12 cellular contexts compared by ENCODE assay signal in genomic region chr20:63946986-63947637, GRCh38. TPM values are rescaled to one million over a fixed set of nuclear protein-coding genes. Genes with fewer than 3 reads are reported as not detected.
DNase-seq lines count a peak whose midpoint lies in the region; ATAC-seq and TF ChIP-seq lines count a peak whose summit lies in the region.
"Had no signal": no experiment of that assay in that cellular context is flagged by ENCODE, and none has a peak within 500 bp of the region (broad histone marks: within the 10 kb centered on the region; RNA-seq: fewer than 3 reads in every experiment).

No MANE protein-coding gene starts in this region.

- peak overlapping the region; percentile 33 for H3K27ac Mint-ChIP-seq in stimulated activated naive CD8-positive, alpha-beta T cell treated with anti-CD3 and anti-CD28 coated beads, Interleukin-15, Interleukin-2, amounts not matched to agents 100 ng/mL and 50 ng/mL, for 24 hours
- peak overlapping the region in 3 of 6 donors; percentile 66 to 99 (median 90) for H3K27ac Mint-ChIP-seq in naive B cell

- TF ChIP-seq POLR2A in vagina (IDR thresholded peaks at IDR 0.05): no peak
- no peak for TF ChIP-seq POLR2A in Peyer's patch (IDR thresholded peaks at IDR 0.05)

- H3K27ac ChIP-seq in cingulate gyrus (ENCODE audit: low read depth, low read length) (peak overlapping the region; percentile 81), vagina (peak overlapping the region; percentile 91), Peyer's patch (peak overlapping the region in 1 of 4 donors; percentile 80)

- no peaks in the 10 kb centered on the region for H3K9me3 Mint-ChIP-seq in stimulated activated naive CD8-positive, alpha-beta T cell treated with anti-CD3 and anti-CD28 coated beads, Interleukin-15, Interleukin-2, amounts not matched to agents 100 ng/mL and 50 ng/mL, for 24 hours
- no peaks in the 10 kb centered on the region for H3K9me3 Mint-ChIP-seq in naive B cell

- H3K36me3 ChIP-seq in vagina (peaks cover 0 to 38% of the 10 kb centered on the region in 2 donors), Peyer's patch (peaks cover 0 to 43% (median 0%) of the 10 kb centered on the region in 3 donors)

- H3K9me3 ChIP-seq in vagina (no peaks in the 10 kb centered on the region), Peyer's patch (no peaks in the 10 kb centered on the region)

- H3K4me3 ChIP-seq in vagina (no peak overlapping the region), Peyer's patch (no peak overlapping the region)
- H3K4me3 ChIP-seq: cardiac muscle cell had no signal

- H3K4me1 ChIP-seq in vagina (peaks cover 69% of the 10 kb centered on the region), Peyer's patch (peaks cover 15 to 51% (median 33%) of the 10 kb centered on the region in 4 donors)

- H3K4me1 Mint-ChIP-seq in stimulated activated naive CD8-positive, alpha-beta T cell treated with anti-CD3 and anti-CD28 coated beads, Interleukin-15, Interleukin-2, amounts not matched to agents 100 ng/mL and 50 ng/mL, for 24 hours (ENCODE audit: low read depth): peaks cover 35% of the 10 kb centered on the region
- H3K4me1 Mint-ChIP-seq in naive B cell: peaks cover 29 to 46% (median 42%) of the 10 kb centered on the region in 3 donors

- ATAC-seq in stimulated activated naive CD8-positive, alpha-beta T cell treated with anti-CD3 and anti-CD28 coated beads, Interleukin-15, Interleukin-2, amounts not matched to agents 100 U/mL and 50 U/mL, for 24 hours: no peak
- ATAC-seq in naive B cell (ENCODE audit: low read depth in 2 of 2) (no peak), GM19035 (IDR thresholded peaks at IDR 0.05; ENCODE audit: unreplicated experiment) (no peak)

- no peaks in the 10 kb centered on the region for H3K27me3 Mint-ChIP-seq in stimulated activated naive CD8-positive, alpha-beta T cell treated with anti-CD3 and anti-CD28 coated beads, Interleukin-15, Interleukin-2, amounts not matched to agents 100 ng/mL and 50 ng/mL, for 24 hours
- H3K27me3 Mint-ChIP-seq in naive B cell: no peaks in the 10 kb centered on the region

- peaks cover 5% of the 10 kb centered on the region for H3K36me3 Mint-ChIP-seq in stimulated activated naive CD8-positive, alpha-beta T cell treated with anti-CD3 and anti-CD28 coated beads, Interleukin-15, Interleukin-2, amounts not matched to agents 100 ng/mL and 50 ng/mL, for 24 hours (ENCODE audit: low read depth)
- no peaks in the 10 kb centered on the region for H3K36me3 Mint-ChIP-seq in naive B cell

- DNase-seq in stimulated activated naive CD8-positive, alpha-beta T cell treated with anti-CD3 and anti-CD28 coated beads, Interleukin-15, Interleukin-2, amounts not matched to agents 100 U/mL and 50 U/mL, for 24 hours: no peak
- DNase-seq in naive B cell (no peak), vagina (ENCODE audit: extremely low spot score in 2 of 2) (no peak), Peyer's patch (no peak)
- DNase-seq in stimulated activated CD4-positive, alpha-beta T cell treated with anti-CD3 and anti-CD28 coated beads, Interleukin-4, amount 100 ng/mL, for 24 hours: no peak
- DNase-seq: foreskin melanocyte, NCI-H2029 treated with DMSO at 0.1 percent for 48 hours, SHP77 had no signal

- no peak for TF ChIP-seq CTCF in vagina (IDR thresholded peaks at IDR 0.05)
- TF ChIP-seq CTCF in Peyer's patch (IDR thresholded peaks at IDR 0.05): no peak

- intact Hi-C loops in vagina (cut with DNase I): no loop called here

- peak overlapping the region; percentile 40 for H3K4me3 Mint-ChIP-seq in stimulated activated naive CD8-positive, alpha-beta T cell treated with anti-CD3 and anti-CD28 coated beads, Interleukin-15, Interleukin-2, amounts not matched to agents 100 ng/mL and 50 ng/mL, for 24 hours
- H3K4me3 Mint-ChIP-seq in naive B cell: peak overlapping the region in 6 of 8 donors; percentile 64 to 90 (median 84)

- H3K27me3 ChIP-seq in vagina (no peaks in the 10 kb centered on the region), Peyer's patch (no peaks in the 10 kb centered on the region)
- H3K27me3 ChIP-seq: cardiac muscle cell had no signal

RNA-seq across cellular contexts. Expression of gene UCKL1, which starts 9.1 kb away (rescaled TPM):
- polyA plus RNA-seq in naive B cell (ENCODE audit: low read depth in 6 of 6): 10 to 100 TPM; 11.3 to 62.0 (median 31.7) TPM
- 50.1 TPM for total RNA-seq in vagina
- 100 to 1,000 TPM in 3 of 4 donors, 10 to 100 TPM in 1; 70.4 to 189 (median 136) TPM for total RNA-seq in Peyer's patch

RNA-seq across cellular contexts. Expression of gene ZNF512B, which starts 22.6 kb away (rescaled TPM):
- polyA plus RNA-seq in naive B cell (ENCODE audit: low read depth in 6 of 6): under 1 TPM in 5 of 6 donors, not detected in 1; 0.16 to 0.69 (median 0.60) TPM
- 10.3 TPM for total RNA-seq in vagina
- 1 to 10 TPM; 5.8 to 7.4 (median 6.4) TPM for total RNA-seq in Peyer's patch

RNA-seq across cellular contexts. Expression of gene SAMD10, which starts 32.3 kb away (rescaled TPM):
- 1 to 10 TPM; 2.0 to 7.1 (median 5.8) TPM for polyA plus RNA-seq in naive B cell (ENCODE audit: low read depth in 6 of 6)
- total RNA-seq in vagina (11.8 TPM), Peyer's patch (10 to 100 TPM in 3 of 4 donors, 1 to 10 TPM in 1; 1.7 to 14.3 (median 11.1) TPM)

RNA-seq across cellular contexts. Expression of gene PRPF6, which starts 33.8 kb away (rescaled TPM):
- 10 to 100 TPM; 46.4 to 83.8 (median 66.9) TPM for polyA plus RNA-seq in naive B cell (ENCODE audit: low read depth in 6 of 6)
- total RNA-seq in vagina: 50.6 TPM
- total RNA-seq in Peyer's patch: 10 to 100 TPM; 49.6 to 95.7 (median 64.2) TPM

RNA-seq across cellular contexts. Expression of gene DNAJC5, which starts 52.2 kb away (rescaled TPM):
- polyA plus RNA-seq in naive B cell (ENCODE audit: low read depth in 6 of 6): 1 to 10 TPM in 5 of 6 donors, under 1 TPM in 1; 0.23 to 4.2 (median 3.3) TPM
- total RNA-seq in vagina: 25.8 TPM
- total RNA-seq in Peyer's patch: 100 to 1,000 TPM in 3 of 4 donors, 10 to 100 TPM in 1; 41.3 to 137 (median 113) TPM
